9 cellular contexts compared by ENCODE assay signal in the genomic region with DNA sequence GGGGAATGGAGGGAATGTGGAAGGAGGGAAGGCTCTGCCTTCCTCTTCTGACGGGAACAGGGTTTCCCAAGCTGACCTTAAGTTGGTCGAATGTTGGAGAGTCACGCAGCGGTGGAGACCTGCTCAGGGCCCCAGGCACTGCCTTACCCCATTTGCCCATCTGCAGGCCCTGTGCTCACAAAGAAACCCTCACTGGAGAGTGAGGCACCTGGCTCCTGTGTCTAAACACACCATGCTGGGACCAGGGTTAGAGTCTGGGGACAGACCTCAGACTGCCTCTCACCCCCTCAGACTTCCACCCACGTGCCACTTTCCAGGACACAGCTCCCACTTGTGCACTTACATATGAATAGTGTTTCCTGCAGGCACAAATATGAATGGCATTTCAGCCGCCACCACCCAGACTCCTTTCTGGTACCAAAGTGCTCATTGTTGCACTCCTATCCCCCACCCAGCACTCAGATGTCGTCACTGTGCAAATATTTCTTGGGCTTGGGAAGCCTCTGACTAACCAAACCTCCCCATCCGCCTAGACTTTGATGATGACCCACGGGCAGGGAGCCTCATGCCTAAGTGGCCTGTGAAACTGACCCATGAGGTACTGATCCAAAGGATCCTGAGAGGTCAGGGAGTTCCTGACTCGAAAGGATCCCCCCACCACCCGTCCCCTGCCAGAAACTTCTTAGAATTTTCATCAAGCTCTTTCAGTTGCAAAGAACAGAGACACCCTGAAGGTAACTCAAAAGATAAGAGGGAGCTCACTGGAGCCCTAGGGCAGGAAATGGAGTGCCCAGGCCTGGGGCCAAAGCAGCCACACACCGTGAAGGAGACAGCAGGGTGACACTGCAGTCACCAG.
A peak's percentile ranks its signal among the peaks of the same experiment; 100 is the strongest.
DNase-seq lines count a peak whose midpoint lies in the region; ATAC-seq lines count a peak whose summit lies in the region.
"Had no signal": no experiment of that assay in that cellular context is flagged by ENCODE, and none has a peak within 500 bp of the region (broad histone marks: within the 10 kb centered on the region; RNA-seq: fewer than 3 reads in every experiment).

No MANE protein-coding gene starts in this region.

- H3K9me2 ChIP-seq in GM23248 (ENCODE audit: insufficient read depth) = no peaks in the 10 kb centered on the region

- peaks cover 38% of the 10 kb centered on the region for H3F3A ChIP-seq in GM23248 (ENCODE audit: insufficient read depth)

- H3K4me1 ChIP-seq in GM23248 (ENCODE audit: insufficient read depth) (peaks cover 42% of the 10 kb centered on the region), right cardiac atrium (ENCODE audit: control insufficient read depth, insufficient read depth, low read length) (peaks cover 9% of the 10 kb centered on the region)

- H2AFZ ChIP-seq in GM23248 = no peak overlapping the region

- ATAC-seq in right cardiac atrium (peak in 1 of 2 donors; percentile 18), GM19455 (IDR thresholded peaks at IDR 0.05; ENCODE audit: unreplicated experiment) (no peak), HG02798 (IDR thresholded peaks at IDR 0.05; ENCODE audit: poor library complexity, unreplicated experiment) (no peak)

- H3K27ac ChIP-seq in GM23248 = peak overlapping the region; percentile 91
- H3K27ac ChIP-seq in right cardiac atrium (ENCODE audit: low read length) = peak overlapping the region; percentile 45

- DNase-seq in GM23248 = peak; percentile 97
- peak; percentile 71 for DNase-seq in T1000 (lab: John Stamatoyannopoulos, UW)
- peak in 1 of 3 donors; percentile 56 for DNase-seq in right cardiac atrium
- DNase-seq in smooth muscle cell of the brain vasculature (ENCODE audit: low read depth, low spot score) = peak; percentile 62
- DNase-seq in NCI-H345 (lab: John Stamatoyannopoulos, UW) = no peak
- no peak for DNase-seq in cortex of kidney (lab: John Stamatoyannopoulos, UW)
- DNase-seq: activated naive CD8-positive, alpha-beta T cell treated with anti-CD3 and anti-CD28 coated beads for 36 hours had no signal

- WGBS in GM23248 (ENCODE audit: low coverage in 1 of 2, low lambda C conversion rate in 2 of 2, missing lambda C conversion rate in 2 of 2), 2 experiments = 8 to 21% methylated on average over 11 to 12 of the region's 12 CpGs
- 62% methylated on average over 12 of the region's 12 CpGs for WGBS in right cardiac atrium

- H3K9ac ChIP-seq in GM23248 = peak overlapping the region; percentile 61

- H3K27me3 ChIP-seq in GM23248 (replicated peaks; ENCODE audit: insufficient read depth) = no peaks in the 10 kb centered on the region
- no peaks in the 10 kb centered on the region for H3K27me3 ChIP-seq in right cardiac atrium (ENCODE audit: control insufficient read depth, insufficient read depth)

- peak overlapping the region; percentile 17 for H3K4me2 ChIP-seq in GM23248 (ENCODE audit: unreplicated experiment)

- intact Hi-C loops in right cardiac atrium (cut with DNase I) = no loop called here

- H3K9me3 ChIP-seq in GM23248 (ENCODE audit: low read depth) = no peaks in the 10 kb centered on the region
- H3K9me3 ChIP-seq in right cardiac atrium (ENCODE audit: control insufficient read depth, low read length) = no peaks in the 10 kb centered on the region

- H3K36me3 ChIP-seq in GM23248 (ENCODE audit: low read depth) = no peaks in the 10 kb centered on the region

- H3K79me2 ChIP-seq in GM23248 (ENCODE audit: insufficient read depth) = no peaks in the 10 kb centered on the region

- in situ Hi-C loops in GM23248 (cut with MboI) = no loop called here

- H3K4me3 ChIP-seq in GM23248 (no peak overlapping the region), right cardiac atrium (ENCODE audit: low read length) (no peak overlapping the region)

- H4K20me1 ChIP-seq in GM23248 (ENCODE audit: insufficient read depth) = no peaks in the 10 kb centered on the region

Comparison
In these comparisons a context has a peak if more than half of its experiments do, and no peak if none do; other contexts are left out.
1. DNase-seq: peak in GM23248 (single experiment), T1000 (single experiment) and smooth muscle cell of the brain vasculature (single experiment); none in NCI-H345 (single experiment) and cortex of kidney (single experiment).